In the genomic region with DNA sequence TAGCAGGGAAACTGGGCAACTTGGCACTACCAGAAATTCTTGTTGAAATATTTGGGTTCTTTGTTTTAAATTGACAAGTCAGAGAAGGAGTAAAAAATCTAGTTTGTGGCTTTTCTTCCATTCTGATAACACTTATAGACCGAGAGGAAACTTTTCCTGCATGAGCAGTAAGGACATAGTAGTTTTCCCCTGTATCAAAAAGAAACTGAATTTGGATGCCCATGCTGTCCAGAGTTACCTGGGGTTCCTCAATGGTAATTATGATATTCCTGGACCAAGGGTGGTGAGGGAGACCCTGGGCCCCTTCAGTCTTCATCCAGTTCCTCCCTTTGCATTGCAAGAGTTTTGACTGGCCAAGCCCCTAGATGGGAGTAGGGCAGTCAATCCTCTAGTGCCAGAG, we compare ENCODE assay signal across 8 cellular contexts. TPM values are rescaled to one million over a fixed set of nuclear protein-coding genes. Genes with fewer than 3 reads are reported as not detected.
"Had no signal": no experiment of that assay in that cellular context is flagged by ENCODE, and none has a peak within 500 bp of the region (broad histone marks: within the 10 kb centered on the region; RNA-seq: fewer than 3 reads in every experiment).

No MANE protein-coding gene starts in this region.

- H2AFZ ChIP-seq: GM23248 had no signal

- H3K4me3 Mint-ChIP-seq: H9, IgD-negative memory B cell had no signal

- H3K36me3 Mint-ChIP-seq: IgD-negative memory B cell had no signal

- H3K27me3 Mint-ChIP-seq: IgD-negative memory B cell had no signal

- H3K4me3 ChIP-seq: GM23248 had no signal

- FAIRE-seq: H1, H54, HTR-8/SVneo had no signal

- H3K9ac ChIP-seq: GM23248 had no signal

- DNase-seq: GM23248, H9, HCEC 1CT, KBM-7 had no signal

- H3K4me1 Mint-ChIP-seq: H9 had no signal

- H3K27ac Mint-ChIP-seq: H9, IgD-negative memory B cell had no signal

- H3K27ac ChIP-seq: GM23248 had no signal

RNA-seq across cellular contexts. Expression of a gene that starts 19.9 kb away (rescaled TPM):
- polyA plus RNA-seq: IgD-negative memory B cell had no signal

RNA-seq across cellular contexts. Expression of a gene that starts 37.4 kb away (rescaled TPM):
- polyA plus RNA-seq: IgD-negative memory B cell had no signal
